Comparison of ENCODE assay signal across 13 cellular contexts in genomic region chr2:160299540-160299939, GRCh38.
DNase-seq lines count a peak whose midpoint lies in the region; ATAC-seq lines count a peak whose summit lies in the region.
"Had no signal": no experiment of that assay in that cellular context is flagged by ENCODE, and none has a peak within 500 bp of the region (broad histone marks: within the 10 kb centered on the region; RNA-seq: fewer than 3 reads in every experiment).

No MANE protein-coding gene starts in this region.

- peaks cover 82% of the 10 kb centered on the region for H3K4me1 Mint-ChIP-seq in activated CD4-positive, alpha-beta T cell treated with anti-CD3 and anti-CD28 coated beads for 36 hours
- peaks cover 74% of the 10 kb centered on the region for H3K4me1 Mint-ChIP-seq in activated naive CD8-positive, alpha-beta T cell treated with anti-CD3 and anti-CD28 coated beads, Interleukin-2, amount 50 U/mL, for 24 hours
- H3K4me1 Mint-ChIP-seq: stimulated activated memory B cell treated with anti-CD40 and anti-IgM and Interleukin-4, amounts not matched to agents 10 μg/mL and 1 μg/mL and 100 μg/mL, for 72 hours had no signal

- H3K36me3 ChIP-seq in mesodermal cell (ENCODE audit: control insufficient read depth, insufficient read depth, low read length): peaks cover 71% of the 10 kb centered on the region

- no peak overlapping the region for H3K4me3 ChIP-seq in mesodermal cell (ENCODE audit: extremely low read depth, insufficient read depth, low read length, poor library complexity, severe bottlenecking)

- H3K27ac ChIP-seq in mesodermal cell (ENCODE audit: low read depth, low read length, severe bottlenecking): peak overlapping the region; percentile 18
- H3K27ac ChIP-seq: foreskin keratinocyte had no signal

- H3K9me3 ChIP-seq in mesodermal cell (ENCODE audit: control insufficient read depth, low read length): no peaks in the 10 kb centered on the region
- H3K9me3 ChIP-seq: neutrophil had no signal

- peaks cover 4% of the 10 kb centered on the region for H3K9me3 Mint-ChIP-seq in activated CD4-positive, alpha-beta T cell treated with anti-CD3 and anti-CD28 coated beads for 36 hours (ENCODE audit: low read depth)
- H3K9me3 Mint-ChIP-seq in activated naive CD8-positive, alpha-beta T cell treated with anti-CD3 and anti-CD28 coated beads, Interleukin-2, amount 50 U/mL, for 24 hours: no peaks in the 10 kb centered on the region
- H3K9me3 Mint-ChIP-seq: stimulated activated memory B cell treated with anti-CD40 and anti-IgM and Interleukin-4, amounts not matched to agents 10 μg/mL and 1 μg/mL and 100 μg/mL, for 72 hours had no signal

- peaks cover 64% of the 10 kb centered on the region for H3K36me3 Mint-ChIP-seq in activated CD4-positive, alpha-beta T cell treated with anti-CD3 and anti-CD28 coated beads for 36 hours (ENCODE audit: low read depth)
- H3K36me3 Mint-ChIP-seq in activated naive CD8-positive, alpha-beta T cell treated with anti-CD3 and anti-CD28 coated beads, Interleukin-2, amount 50 U/mL, for 24 hours (ENCODE audit: low read depth): peaks cover 61% of the 10 kb centered on the region

- intact Hi-C loops in activated CD4-positive, alpha-beta T cell treated with anti-CD3 and anti-CD28 coated beads for 36 hours (cut with DNase I, micrococcal nuclease): loop anchor here (5.0 to 10.0 kb wide), 2 partner anchors 77 to 395 kb away; partner anchors contain the start of gene LY75 (in 1 of the 2)

- peak; percentile 48 for DNase-seq in activated CD4-positive, alpha-beta T cell treated with anti-CD3 and anti-CD28 coated beads for 36 hours
- no peak for DNase-seq in activated CD4-positive, alpha-beta T cell treated with anti-CD3 and anti-CD28 coated beads, Interleukin-2, amount 50 U/mL, for 4 hours
- DNase-seq in HT1080 (ENCODE audit: low read depth) (peak; percentile 88), NCI-H1105 (lab: John Stamatoyannopoulos, UW) (no peak), NK-92 (lab: John Stamatoyannopoulos, UW; ENCODE audit: unreplicated experiment) (no peak)
- no peak for DNase-seq in activated naive CD8-positive, alpha-beta T cell treated with anti-CD3 and anti-CD28 coated beads, Interleukin-2, amount 50 U/mL, for 24 hours
- DNase-seq: cerebellar nuclear complex, foreskin keratinocyte, NCI-H524 treated with DMSO at 0.1 percent for 48 hours had no signal

- no peaks in the 10 kb centered on the region for H3K27me3 Mint-ChIP-seq in activated CD4-positive, alpha-beta T cell treated with anti-CD3 and anti-CD28 coated beads for 36 hours
- no peaks in the 10 kb centered on the region for H3K27me3 Mint-ChIP-seq in activated naive CD8-positive, alpha-beta T cell treated with anti-CD3 and anti-CD28 coated beads, Interleukin-2, amount 50 U/mL, for 24 hours
- H3K27me3 Mint-ChIP-seq: stimulated activated memory B cell treated with anti-CD40 and anti-IgM and Interleukin-4, amounts not matched to agents 10 μg/mL and 1 μg/mL and 100 μg/mL, for 72 hours had no signal

- peaks cover 23% of the 10 kb centered on the region for H3K4me1 ChIP-seq in mesodermal cell (ENCODE audit: control insufficient read depth, insufficient read depth, low read length, poor library complexity, severe bottlenecking)

- CTCF ChIA-PET in activated CD4-positive, alpha-beta T cell treated with anti-CD3 and anti-CD28 coated beads for 36 hours (lab: Charles Lee): interaction anchor here (0.6 to 1.3 kb wide), 4 partner anchors 14 to 1068 kb away, joined by 3 to 4 read pairs (median 3); no protein-coding TSS in a partner anchor

- no peak overlapping the region for H3K4me3 Mint-ChIP-seq in activated CD4-positive, alpha-beta T cell treated with anti-CD3 and anti-CD28 coated beads for 36 hours
- no peak overlapping the region for H3K4me3 Mint-ChIP-seq in activated naive CD8-positive, alpha-beta T cell treated with anti-CD3 and anti-CD28 coated beads, Interleukin-2, amount 50 U/mL, for 24 hours
- H3K4me3 Mint-ChIP-seq: stimulated activated memory B cell treated with anti-CD40 and anti-IgM and Interleukin-4, amounts not matched to agents 10 μg/mL and 1 μg/mL and 100 μg/mL, for 72 hours had no signal

- POLR2A ChIA-PET in activated CD4-positive, alpha-beta T cell treated with anti-CD3 and anti-CD28 coated beads for 36 hours (lab: Charles Lee): no interaction called here

- ATAC-seq in activated CD4-positive, alpha-beta T cell treated with anti-CD3 and anti-CD28 coated beads for 36 hours: peak; percentile 59
- ATAC-seq in activated naive CD8-positive, alpha-beta T cell treated with anti-CD3 and anti-CD28 coated beads, Interleukin-2, amount 50 U/mL, for 24 hours: peak; percentile 22
- ATAC-seq in GM21737 (IDR thresholded peaks at IDR 0.05; ENCODE audit: unreplicated experiment): no peak
- ATAC-seq: foreskin keratinocyte; stimulated activated memory B cell treated with anti-CD40 and anti-IgM and Interleukin-4, amounts not matched to agents 10 μg/mL and 1 μg/mL and 100 μg/mL, for 72 hours had no signal

- WGBS in mesodermal cell (ENCODE audit: insufficient coverage in 2 of 2), 2 experiments: 91 to 97% methylated on average over 3 of the region's 3 CpGs

- peak overlapping the region; percentile 88 for H3K27ac Mint-ChIP-seq in activated CD4-positive, alpha-beta T cell treated with anti-CD3 and anti-CD28 coated beads for 36 hours
- H3K27ac Mint-ChIP-seq in activated naive CD8-positive, alpha-beta T cell treated with anti-CD3 and anti-CD28 coated beads, Interleukin-2, amount 50 U/mL, for 24 hours: peak overlapping the region; percentile 53
- H3K27ac Mint-ChIP-seq: stimulated activated memory B cell treated with anti-CD40 and anti-IgM and Interleukin-4, amounts not matched to agents 10 μg/mL and 1 μg/mL and 100 μg/mL, for 72 hours had no signal

Comparison
In these comparisons a context has a peak if more than half of its experiments do, and no peak if none do; other contexts are left out.
1. DNase-seq: peak in activated CD4-positive, alpha-beta T cell treated with anti-CD3 and anti-CD28 coated beads for 36 hours (single experiment) and HT1080 (single experiment); none in activated CD4-positive, alpha-beta T cell treated with anti-CD3 and anti-CD28 coated beads, Interleukin-2, amount 50 U/mL, for 4 hours (0 of 2), activated naive CD8-positive, alpha-beta T cell treated with anti-CD3 and anti-CD28 coated beads, Interleukin-2, amount 50 U/mL, for 24 hours (single experiment), NCI-H1105 (single experiment) and NK-92 (single experiment).